ENCODE assay signal across 15 cellular contexts in the genomic region with DNA sequence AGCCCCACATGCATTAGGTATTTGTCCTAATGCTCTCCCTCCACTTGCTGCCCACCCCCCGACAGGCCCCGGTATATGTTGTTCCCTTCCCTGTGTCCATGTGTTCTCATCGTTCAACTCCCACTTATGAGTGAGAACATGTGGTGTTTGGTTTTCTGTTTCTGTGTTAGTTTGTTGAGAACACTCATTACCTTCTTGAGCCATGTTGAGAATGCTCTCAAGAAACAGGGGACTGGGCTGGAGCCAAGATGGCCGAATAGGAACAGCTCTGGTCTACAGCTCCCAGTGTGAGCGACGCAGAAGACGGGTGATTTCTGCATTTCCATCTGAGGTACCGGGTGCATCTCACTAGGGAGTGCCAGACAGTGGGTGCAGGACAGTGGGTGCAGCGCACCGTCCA. TPM values are rescaled to one million over a fixed set of nuclear protein-coding genes. Genes with fewer than 3 reads are reported as not detected.
"Had no signal": no experiment of that assay in that cellular context is flagged by ENCODE, and none has a peak within 500 bp of the region (broad histone marks: within the 10 kb centered on the region; RNA-seq: fewer than 3 reads in every experiment).

No MANE protein-coding gene starts in this region.

RNA-seq across cellular contexts. Expression of gene OR13H1, which starts 8.6 kb away (rescaled TPM):
- total RNA-seq: activated B cell treated with CpG ODN at 0.5 μM for 24 hours; activated CD4-positive, alpha-beta memory T cell treated with anti-CD3 and anti-CD28 coated beads for 36 hours; activated CD4-positive, alpha-beta memory T cell treated with anti-CD3 and anti-CD28 coated beads, Interleukin-2, amount 10 ng/mL, durations not matched to agents 7 days and 5 days; activated CD4-positive, alpha-beta T cell treated with anti-CD3 and anti-CD28 coated beads for 36 hours; activated CD4-positive, alpha-beta T cell treated with anti-CD3 and anti-CD28 coated beads, Interleukin-2, amount 10 ng/mL, durations not matched to agents 24 days and 14 days; activated CD4-positive, alpha-beta T cell treated with anti-CD3 and anti-CD28 coated beads, Interleukin-2, amount 10 ng/mL, durations not matched to agents 7 days and 5 days; activated CD8-positive, alpha-beta memory T cell treated with anti-CD3 and anti-CD28 coated beads for 36 hours; activated CD8-positive, alpha-beta memory T cell treated with anti-CD3 and anti-CD28 coated beads, Interleukin-2, amount 10 ng/mL, durations not matched to agents 7 days and 5 days; activated CD8-positive, alpha-beta T cell treated with anti-CD3 and anti-CD28 coated beads for 36 hours; activated CD8-positive, alpha-beta T cell treated with anti-CD3 and anti-CD28 coated beads, Interleukin-2, amount 10 ng/mL, durations not matched to agents 7 days and 5 days; T-cell; T-helper 1 cell treated with Interleukin-12 subunit alpha and Interleukin-12 subunit beta and Interleukin-4 antibody, amounts not matched to agents 30 ng/mL and 1 ng/mL, for 36 hours; T-helper 17 cell; T-helper 2 cell treated with Interferon-gamma antibody and Interleukin-4, amounts not matched to agents 100 ng/mL and 5 ng/mL, for 36 hours; WTC11 had no signal
